ENCODE assay signal across 1 cellular context in genomic region chr5:75108931-75109596, GRCh38.
TF ChIP-seq lines count a peak whose summit lies in the region.

No MANE protein-coding gene starts in this region.

TF ChIP-seq in GM23338, 12 proteins besides CTCF, POLR2A, EP300 and RAD21:
- TF ChIP-seq, protein P1, sequence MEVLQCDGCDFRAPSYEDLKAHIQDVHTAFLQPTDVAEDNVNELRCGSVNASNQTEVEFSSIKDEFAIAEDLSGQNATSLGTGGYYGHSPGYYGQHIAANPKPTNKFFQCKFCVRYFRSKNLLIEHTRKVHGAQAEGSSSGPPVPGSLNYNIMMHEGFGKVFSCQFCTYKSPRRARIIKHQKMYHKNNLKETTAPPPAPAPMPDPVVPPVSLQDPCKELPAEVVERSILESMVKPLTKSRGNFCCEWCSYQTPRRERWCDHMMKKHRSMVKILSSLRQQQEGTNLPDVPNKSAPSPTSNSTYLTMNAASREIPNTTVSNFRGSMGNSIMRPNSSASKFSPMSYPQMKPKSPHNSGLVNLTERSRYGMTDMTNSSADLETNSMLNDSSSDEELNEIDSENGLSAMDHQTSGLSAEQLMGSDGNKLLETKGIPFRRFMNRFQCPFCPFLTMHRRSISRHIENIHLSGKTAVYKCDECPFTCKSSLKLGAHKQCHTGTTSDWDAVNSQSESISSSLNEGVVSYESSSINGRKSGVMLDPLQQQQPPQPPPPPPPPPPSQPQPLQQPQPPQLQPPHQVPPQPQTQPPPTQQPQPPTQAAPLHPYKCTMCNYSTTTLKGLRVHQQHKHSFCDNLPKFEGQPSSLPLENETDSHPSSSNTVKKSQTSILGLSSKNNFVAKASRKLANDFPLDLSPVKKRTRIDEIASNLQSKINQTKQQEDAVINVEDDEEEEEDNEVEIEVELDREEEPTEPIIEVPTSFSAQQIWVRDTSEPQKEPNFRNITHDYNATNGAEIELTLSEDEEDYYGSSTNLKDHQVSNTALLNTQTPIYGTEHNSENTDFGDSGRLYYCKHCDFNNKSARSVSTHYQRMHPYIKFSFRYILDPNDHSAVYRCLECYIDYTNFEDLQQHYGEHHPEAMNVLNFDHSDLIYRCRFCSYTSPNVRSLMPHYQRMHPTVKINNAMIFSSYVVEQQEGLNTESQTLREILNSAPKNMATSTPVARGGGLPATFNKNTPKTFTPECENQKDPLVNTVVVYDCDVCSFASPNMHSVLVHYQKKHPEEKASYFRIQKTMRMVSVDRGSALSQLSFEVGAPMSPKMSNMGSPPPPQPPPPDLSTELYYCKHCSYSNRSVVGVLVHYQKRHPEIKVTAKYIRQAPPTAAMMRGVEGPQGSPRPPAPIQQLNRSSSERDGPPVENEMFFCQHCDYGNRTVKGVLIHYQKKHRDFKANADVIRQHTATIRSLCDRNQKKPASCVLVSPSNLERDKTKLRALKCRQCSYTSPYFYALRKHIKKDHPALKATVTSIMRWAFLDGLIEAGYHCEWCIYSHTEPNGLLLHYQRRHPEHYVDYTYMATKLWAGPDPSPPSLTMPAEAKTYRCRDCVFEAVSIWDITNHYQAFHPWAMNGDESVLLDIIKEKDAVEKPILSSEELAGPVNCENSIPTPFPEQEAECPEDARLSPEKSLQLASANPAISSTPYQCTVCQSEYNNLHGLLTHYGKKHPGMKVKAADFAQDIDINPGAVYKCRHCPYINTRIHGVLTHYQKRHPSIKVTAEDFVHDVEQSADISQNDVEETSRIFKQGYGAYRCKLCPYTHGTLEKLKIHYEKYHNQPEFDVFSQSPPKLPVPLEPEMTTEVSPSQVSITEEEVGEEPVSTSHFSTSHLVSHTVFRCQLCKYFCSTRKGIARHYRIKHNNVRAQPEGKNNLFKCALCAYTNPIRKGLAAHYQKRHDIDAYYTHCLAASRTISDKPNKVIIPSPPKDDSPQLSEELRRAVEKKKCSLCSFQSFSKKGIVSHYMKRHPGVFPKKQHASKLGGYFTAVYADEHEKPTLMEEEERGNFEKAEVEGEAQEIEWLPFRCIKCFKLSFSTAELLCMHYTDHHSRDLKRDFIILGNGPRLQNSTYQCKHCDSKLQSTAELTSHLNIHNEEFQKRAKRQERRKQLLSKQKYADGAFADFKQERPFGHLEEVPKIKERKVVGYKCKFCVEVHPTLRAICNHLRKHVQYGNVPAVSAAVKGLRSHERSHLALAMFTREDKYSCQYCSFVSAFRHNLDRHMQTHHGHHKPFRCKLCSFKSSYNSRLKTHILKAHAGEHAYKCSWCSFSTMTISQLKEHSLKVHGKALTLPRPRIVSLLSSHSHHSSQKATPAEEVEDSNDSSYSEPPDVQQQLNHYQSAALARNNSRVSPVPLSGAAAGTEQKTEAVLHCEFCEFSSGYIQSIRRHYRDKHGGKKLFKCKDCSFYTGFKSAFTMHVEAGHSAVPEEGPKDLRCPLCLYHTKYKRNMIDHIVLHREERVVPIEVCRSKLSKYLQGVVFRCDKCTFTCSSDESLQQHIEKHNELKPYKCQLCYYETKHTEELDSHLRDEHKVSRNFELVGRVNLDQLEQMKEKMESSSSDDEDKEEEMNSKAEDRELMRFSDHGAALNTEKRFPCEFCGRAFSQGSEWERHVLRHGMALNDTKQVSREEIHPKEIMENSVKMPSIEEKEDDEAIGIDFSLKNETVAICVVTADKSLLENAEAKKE (CRISPR knock-in tag; IDR thresholded peaks at IDR 0.05), result no peak
- TF ChIP-seq STAT1 (IDR thresholded peaks at IDR 0.05; ENCODE audit: unreplicated experiment) (no peak), ZNF331 (CRISPR knock-in tag; IDR thresholded peaks at IDR 0.05; ENCODE audit: low read depth) (no peak), POLR2AphosphoS5 (IDR thresholded peaks at IDR 0.05; ENCODE audit: low read depth) (no peak), REST (IDR thresholded peaks at IDR 0.05; ENCODE audit: unreplicated experiment) (no peak), EZH2phosphoT487 (IDR thresholded peaks at IDR 0.05; ENCODE audit: unreplicated experiment) (no peak), CREB1 (CRISPR knock-in tag; IDR thresholded peaks at IDR 0.05; ENCODE audit: low read depth) (no peak), EZH2 (IDR thresholded peaks at IDR 0.05; ENCODE audit: low read depth, unreplicated experiment) (no peak), ZNF114 (CRISPR knock-in tag; IDR thresholded peaks at IDR 0.05) (no peak), ETS1 (IDR thresholded peaks at IDR 0.05) (no peak), JUNB (IDR thresholded peaks at IDR 0.05; ENCODE audit: unreplicated experiment) (no peak)
